8 cellular contexts compared by ENCODE assay signal in the genomic region with DNA sequence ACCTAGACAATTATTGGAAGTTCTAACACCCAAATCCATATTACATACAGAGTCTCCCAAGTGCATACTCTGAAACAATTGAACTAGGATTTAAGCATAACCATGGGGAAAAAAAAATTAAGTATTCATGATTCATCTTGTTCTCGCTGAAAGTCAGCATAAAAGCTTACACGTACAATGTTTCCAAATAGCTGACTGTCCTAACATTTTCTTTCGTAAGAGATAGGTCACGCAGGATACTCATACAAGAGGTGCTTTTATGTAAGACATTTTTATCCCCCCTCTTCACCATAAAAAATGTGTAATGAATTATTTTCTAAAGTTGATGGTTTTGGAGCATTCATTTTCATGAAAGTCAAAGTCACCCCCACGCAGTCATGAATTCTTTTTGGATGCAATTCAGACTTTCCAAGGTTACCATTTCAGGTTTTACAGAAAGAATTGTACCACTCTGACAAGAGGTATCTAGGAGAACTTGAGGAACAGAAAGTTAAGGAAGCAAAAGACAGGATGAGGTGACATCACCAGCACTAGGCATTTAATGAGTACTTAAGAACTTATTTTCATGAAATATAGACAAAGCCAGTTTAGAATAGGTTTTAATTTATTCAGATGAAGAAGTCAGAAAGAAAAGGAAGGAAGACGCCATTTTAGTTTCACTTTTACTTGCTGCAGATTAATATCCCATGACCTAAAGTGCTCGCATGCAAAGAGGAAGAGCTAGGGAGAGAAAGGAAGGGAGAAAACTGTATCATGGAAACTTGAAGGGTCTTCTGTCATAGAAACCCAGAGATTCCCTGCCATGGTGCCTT. TPM values are rescaled to one million over a fixed set of nuclear protein-coding genes. Genes with fewer than 3 reads are reported as not detected.
DNase-seq lines count a peak whose midpoint lies in the region; ATAC-seq and TF ChIP-seq lines count a peak whose summit lies in the region.

No MANE protein-coding gene starts in this region.

- no peak for DNase-seq in activated CD8-positive, alpha-beta T cell treated with anti-CD3 and anti-CD28 coated beads for 36 hours
- DNase-seq in immature natural killer cell = peak; percentile 9 to 14 (median 11)
- DNase-seq in NCI-H774 (lab: John Stamatoyannopoulos, UW) = no peak
- no peak for DNase-seq in NCI-H2081 (lab: John Stamatoyannopoulos, UW)

- no peak for TF ChIP-seq CTCF in activated CD8-positive, alpha-beta T cell treated with anti-CD3 and anti-CD28 coated beads for 36 hours (IDR thresholded peaks at IDR 0.05)

- WGBS in thymus = 71% methylated on average over 7 of the region's 7 CpGs

- ATAC-seq in GM18867 (IDR thresholded peaks at IDR 0.05; ENCODE audit: unreplicated experiment) (peak; percentile 82), HG03354 (IDR thresholded peaks at IDR 0.05; ENCODE audit: poor library complexity, severe bottlenecking, unreplicated experiment) (peak; percentile 70), HG03439 (IDR thresholded peaks at IDR 0.05; ENCODE audit: unreplicated experiment) (no peak)
- ATAC-seq in activated CD8-positive, alpha-beta T cell treated with anti-CD3 and anti-CD28 coated beads for 36 hours = no peak

- H3K9me3 Mint-ChIP-seq in activated CD8-positive, alpha-beta T cell treated with anti-CD3 and anti-CD28 coated beads for 36 hours = peaks cover 1% of the 10 kb centered on the region
- H3K9me3 Mint-ChIP-seq in immature natural killer cell = no peaks in the 10 kb centered on the region

- H3K36me3 Mint-ChIP-seq in activated CD8-positive, alpha-beta T cell treated with anti-CD3 and anti-CD28 coated beads for 36 hours (ENCODE audit: low read depth) = peaks cover 5% of the 10 kb centered on the region
- H3K36me3 Mint-ChIP-seq in immature natural killer cell = peaks cover 0 to 5% (median 5%) of the 10 kb centered on the region in 3 donors

- H3K9me3 ChIP-seq in thymus (ENCODE audit: control insufficient read depth) = no peaks in the 10 kb centered on the region

- intact Hi-C loops in activated CD8-positive, alpha-beta T cell treated with anti-CD3 and anti-CD28 coated beads for 36 hours (cut with micrococcal nuclease) = no loop called here

- H3K4me1 Mint-ChIP-seq in activated CD8-positive, alpha-beta T cell treated with anti-CD3 and anti-CD28 coated beads for 36 hours (ENCODE audit: low read depth) = peaks cover 9% of the 10 kb centered on the region
- H3K4me1 Mint-ChIP-seq in immature natural killer cell = peaks cover 9 to 14% of the 10 kb centered on the region in 2 donors

- no peak overlapping the region for H3K27ac ChIP-seq in thymus (ENCODE audit: low read depth)

- H3K27me3 Mint-ChIP-seq in activated CD8-positive, alpha-beta T cell treated with anti-CD3 and anti-CD28 coated beads for 36 hours = no peaks in the 10 kb centered on the region
- H3K27me3 Mint-ChIP-seq in immature natural killer cell (ENCODE audit: low read depth in 3 of 3) = peaks cover 0 to 2% (median 0%) of the 10 kb centered on the region in 3 donors

- H3K27me3 ChIP-seq in thymus (ENCODE audit: control insufficient read depth, insufficient read depth) = no peaks in the 10 kb centered on the region

- H3K36me3 ChIP-seq in thymus (ENCODE audit: control insufficient read depth, insufficient read depth) = no peaks in the 10 kb centered on the region

- H3K4me3 Mint-ChIP-seq in activated CD8-positive, alpha-beta T cell treated with anti-CD3 and anti-CD28 coated beads for 36 hours = peak overlapping the region; percentile 44
- peak overlapping the region; percentile 73 to 89 (median 80) for H3K4me3 Mint-ChIP-seq in immature natural killer cell

- POLR2A ChIA-PET in activated CD8-positive, alpha-beta T cell treated with anti-CD3 and anti-CD28 coated beads for 36 hours (lab: Charles Lee) = interaction anchor here (0.7 kb wide), 1 partner anchor 308 kb away, joined by 3 read pairs; no protein-coding TSS in a partner anchor

- CTCF ChIA-PET in activated CD8-positive, alpha-beta T cell treated with anti-CD3 and anti-CD28 coated beads for 36 hours (lab: Charles Lee) = no interaction called here

- H3K27ac Mint-ChIP-seq in activated CD8-positive, alpha-beta T cell treated with anti-CD3 and anti-CD28 coated beads for 36 hours = no peak overlapping the region
- H3K27ac Mint-ChIP-seq in immature natural killer cell = peak overlapping the region; percentile 1 to 75 (median 63)

- H3K4me1 ChIP-seq in thymus (ENCODE audit: control insufficient read depth, insufficient read depth, low read length) = no peaks in the 10 kb centered on the region

- peak overlapping the region; percentile 26 for H3K4me3 ChIP-seq in thymus (ENCODE audit: low read length)

RNA-seq across cellular contexts. Expression of gene TMEM26, which starts 55.8 kb away (rescaled TPM):
- total RNA-seq in activated CD8-positive, alpha-beta T cell treated with anti-CD3 and anti-CD28 coated beads for 36 hours = not detected
- polyA plus RNA-seq in immature natural killer cell = not detected
- 2.5 TPM for polyA plus RNA-seq in thymus

Comparison
In these comparisons a context has a peak if more than half of its experiments do, and no peak if none do; other contexts are left out.
1. ATAC-seq: peak in GM18867 (single experiment) and HG03354 (single experiment); none in activated CD8-positive, alpha-beta T cell treated with anti-CD3 and anti-CD28 coated beads for 36 hours (single experiment) and HG03439 (single experiment).
2. DNase-seq: peak in immature natural killer cell (3 of 3); none in activated CD8-positive, alpha-beta T cell treated with anti-CD3 and anti-CD28 coated beads for 36 hours (single experiment), NCI-H774 (single experiment) and NCI-H2081 (0 of 2).